ENCODE assay signal across 1 cellular context in genomic region chr14:49861923-49862673, GRCh38.
TF ChIP-seq lines count a peak whose summit lies in the region.

No MANE protein-coding gene starts in this region.

TF ChIP-seq in SK-N-SH, 30 proteins besides CTCF, POLR2A, EP300 and RAD21 (continued from another document):
- TF ChIP-seq TCF12 (IDR thresholded peaks at IDR 0.05) = peak; percentile 30; the same call in 1 of the 2 replicates
- no peak for TF ChIP-seq NRF1 (IDR thresholded peaks at IDR 0.05; ENCODE audit: low read depth, low read length)
- no peak for TF ChIP-seq GABPA (IDR thresholded peaks at IDR 0.05; ENCODE audit: low read depth)
- no peak for TF ChIP-seq USF1 (IDR thresholded peaks at IDR 0.05; ENCODE audit: borderline replicate concordance, low read depth)
- no peak for TF ChIP-seq ZBTB33 (IDR thresholded peaks at IDR 0.05; ENCODE audit: borderline replicate concordance, low read depth)
- TF ChIP-seq TAF1 (IDR thresholded peaks at IDR 0.05; ENCODE audit: borderline replicate concordance, low read depth, low read length) = peak; percentile 84
- TF ChIP-seq SIN3A (IDR thresholded peaks at IDR 0.05; ENCODE audit: borderline replicate concordance, low read depth, low read length) = no peak
- no peak for TF ChIP-seq GATA2 (CRISPR knock-in tag; IDR thresholded peaks at IDR 0.05)
- TF ChIP-seq MXI1 (IDR thresholded peaks at IDR 0.05; ENCODE audit: low read depth, low read length) = peak; percentile 57; the same call in 1 of the 2 replicates
- no peak; the same call in 1 of the 2 replicates for TF ChIP-seq MAX (IDR thresholded peaks at IDR 0.05; ENCODE audit: low read depth)
- TF ChIP-seq TEAD4 (IDR thresholded peaks at IDR 0.05; ENCODE audit: borderline replicate concordance, insufficient read depth) = peak; percentile 4; the same call in 1 of the 2 replicates
- no peak for TF ChIP-seq RFX5 (IDR thresholded peaks at IDR 0.05; ENCODE audit: low read length)
- no peak for TF ChIP-seq MEF2A (IDR thresholded peaks at IDR 0.05; ENCODE audit: borderline replicate concordance, low read depth)
- no peak for TF ChIP-seq PBX3 (IDR thresholded peaks at IDR 0.05)
- no peak for TF ChIP-seq ELF1 (IDR thresholded peaks at IDR 0.05)
- no peak for TF ChIP-seq USF2 (IDR thresholded peaks at IDR 0.05; ENCODE audit: borderline replicate concordance, low read depth, low read length)
- TF ChIP-seq FOSL2 (IDR thresholded peaks at IDR 0.05; ENCODE audit: borderline replicate concordance, low read depth) = no peak
- no peak for TF ChIP-seq FOXJ3 (CRISPR knock-in tag; IDR thresholded peaks at IDR 0.05)
- TF ChIP-seq IRF3 (IDR thresholded peaks at IDR 0.05; ENCODE audit: low read depth, low read length) = no peak
- TF ChIP-seq JUND (IDR thresholded peaks at IDR 0.05) = no peak; the same call in 1 of the 2 replicates
